15 cellular contexts compared by ENCODE assay signal in genomic region chr18:50405582-50406271, GRCh38. TPM values are rescaled to one million over a fixed set of nuclear protein-coding genes. Genes with fewer than 3 reads are reported as not detected.
DNase-seq lines count a peak whose midpoint lies in the region; ATAC-seq and TF ChIP-seq lines count a peak whose summit lies in the region.
"Had no signal": no experiment of that assay in that cellular context is flagged by ENCODE, and none has a peak within 500 bp of the region (broad histone marks: within the 10 kb centered on the region; RNA-seq: fewer than 3 reads in every experiment).

No MANE protein-coding gene starts in this region.

- H3K4me1 Mint-ChIP-seq in endothelial cell (ENCODE audit: unreplicated experiment), result peaks cover 31% of the 10 kb centered on the region
- H3K4me1 Mint-ChIP-seq: activated naive CD4-positive, alpha-beta T cell treated with anti-CD3 and anti-CD28 coated beads, Interleukin-2, amount 50 U/mL, for 24 hours; CD8-positive, alpha-beta memory T cell; T-cell had no signal

- H3K27me3 Mint-ChIP-seq in endothelial cell (ENCODE audit: unreplicated experiment), result peaks cover 3% of the 10 kb centered on the region

- no peaks in the 10 kb centered on the region for H3K9me3 Mint-ChIP-seq in endothelial cell (ENCODE audit: unreplicated experiment)
- H3K9me3 Mint-ChIP-seq: activated naive CD4-positive, alpha-beta T cell treated with anti-CD3 and anti-CD28 coated beads, Interleukin-2, amount 50 U/mL, for 24 hours; T-cell had no signal

- ATAC-seq in HG03565 (IDR thresholded peaks at IDR 0.05; ENCODE audit: unreplicated experiment), result no peak
- ATAC-seq: T-cell had no signal

- H3K27ac Mint-ChIP-seq in endothelial cell (ENCODE audit: unreplicated experiment), result peak overlapping the region; percentile 39
- H3K27ac Mint-ChIP-seq: activated naive CD4-positive, alpha-beta T cell treated with anti-CD3 and anti-CD28 coated beads, Interleukin-2, amount 50 U/mL, for 24 hours; CD8-positive, alpha-beta memory T cell; T-cell had no signal

- H3K36me3 Mint-ChIP-seq in endothelial cell (ENCODE audit: low read depth, unreplicated experiment), result no peaks in the 10 kb centered on the region
- H3K36me3 Mint-ChIP-seq: activated naive CD4-positive, alpha-beta T cell treated with anti-CD3 and anti-CD28 coated beads, Interleukin-2, amount 50 U/mL, for 24 hours; brain; CD8-positive, alpha-beta memory T cell; T-cell had no signal

- DNase-seq in NCI-H2227 (lab: John Stamatoyannopoulos, UW; ENCODE audit: unreplicated experiment) (peak; percentile 52), NCI-H2227 treated with DMSO at 0.1 percent for 48 hours (lab: John Stamatoyannopoulos, UW) (no peak), NCI-H2196 (lab: John Stamatoyannopoulos, UW; ENCODE audit: unreplicated experiment) (peak; percentile 27), endothelial cell (ENCODE audit: low spot score) (no peak), GM10266 (ENCODE audit: extremely low spot score) (no peak), A172 (ENCODE audit: low spot score) (no peak)
- no peak for DNase-seq in activated T-cell treated with anti-CD3 and anti-CD28 coated beads, Interleukin-2, amount 50 U/mL, for 1 hour
- DNase-seq: CD8-positive, alpha-beta memory T cell; effector CD4-positive, alpha-beta T cell; NCI-H446 treated with DMSO at 0.1 percent for 48 hours; stimulated activated naive CD4-positive, alpha-beta T cell; T-cell had no signal

- TF ChIP-seq CTCF in endothelial cell (IDR thresholded peaks at IDR 0.05; ENCODE audit: unreplicated experiment) (no peak), GM10266 (IDR thresholded peaks at IDR 0.05; ENCODE audit: control insufficient read depth, insufficient read depth, low read depth, missing control alignments) (no peak)

- H3K4me3 Mint-ChIP-seq in endothelial cell (ENCODE audit: unreplicated experiment), result no peak overlapping the region
- H3K4me3 Mint-ChIP-seq: activated naive CD4-positive, alpha-beta T cell treated with anti-CD3 and anti-CD28 coated beads, Interleukin-2, amount 50 U/mL, for 24 hours; CD8-positive, alpha-beta memory T cell; T-cell had no signal

RNA-seq across cellular contexts. Expression of gene SKA1, which starts 30.9 kb away (rescaled TPM):
- total RNA-seq in endothelial cell (ENCODE audit: unreplicated experiment), result 4.7 TPM
- 21.8 and 35.1 TPM in 2 replicates for total RNA-seq in A172 (2014; rRNA removed; shearing (Covaris generic))

Comparison
In these comparisons a context has a peak if more than half of its experiments do, and no peak if none do; other contexts are left out.
1. DNase-seq: peak in NCI-H2227 (single experiment) and NCI-H2196 (single experiment); none in NCI-H2227 treated with DMSO at 0.1 percent for 48 hours (single experiment), endothelial cell (single experiment), GM10266 (single experiment), A172 (single experiment) and activated T-cell treated with anti-CD3 and anti-CD28 coated beads, Interleukin-2, amount 50 U/mL, for 1 hour (single experiment).